In the genomic region with DNA sequence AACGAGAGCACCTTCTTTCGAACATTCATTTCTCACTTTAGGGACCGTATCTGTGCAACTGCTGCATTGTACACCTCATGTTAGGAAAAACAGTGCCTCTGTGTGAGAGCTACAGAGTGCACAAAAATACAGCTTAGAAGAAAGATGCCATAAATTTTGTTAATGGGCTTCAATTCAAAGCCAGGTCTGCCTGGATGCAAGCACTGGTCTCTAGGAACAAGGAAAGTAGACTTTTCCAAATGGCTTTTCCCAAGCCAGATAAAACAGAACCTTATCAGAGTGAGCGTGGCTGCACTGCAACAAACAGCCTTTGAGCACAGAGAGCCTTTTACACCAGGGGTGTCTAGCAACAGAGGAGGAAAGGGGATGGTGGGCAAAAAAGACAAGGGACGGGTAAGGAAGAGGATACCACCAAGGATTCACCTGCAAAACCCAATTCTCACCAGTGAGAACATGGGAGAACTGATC, we compare ENCODE assay signal across 17 cellular contexts. TPM values are rescaled to one million over a fixed set of nuclear protein-coding genes. Genes with fewer than 3 reads are reported as not detected.
DNase-seq lines count a peak whose midpoint lies in the region; ATAC-seq and TF ChIP-seq lines count a peak whose summit lies in the region.
"Had no signal": no experiment of that assay in that cellular context is flagged by ENCODE, and none has a peak within 500 bp of the region (broad histone marks: within the 10 kb centered on the region; RNA-seq: fewer than 3 reads in every experiment).

No MANE protein-coding gene starts in this region.

- no peaks in the 10 kb centered on the region for H4K20me1 ChIP-seq in PC-3 (ENCODE audit: low read length)

- no TSS peak for BruUV-seq in PC-3 (replicated peaks; lab: Mats Ljungman, UMichigan)

- TF ChIP-seq CTCF in PC-3 (conservative IDR thresholded peaks at IDR 0.05; ENCODE audit: low read depth, low read length) (no peak), brain (conservative IDR thresholded peaks at IDR 0.05) (no peak), type B pancreatic cell (conservative IDR thresholded peaks at IDR 0.05) (no peak)

- no peak overlapping the region for H2AFZ ChIP-seq in PC-3 (ENCODE audit: low read length)

- peaks cover 70% of the 10 kb centered on the region for H3K36me3 Mint-ChIP-seq in brain
- H3K36me3 Mint-ChIP-seq in type B pancreatic cell: peaks cover 27% of the 10 kb centered on the region
- no peaks in the 10 kb centered on the region for H3K36me3 Mint-ChIP-seq in activated T-helper 2 cell treated with anti-CD3 and anti-CD28 coated beads, Interferon-gamma antibody, Interleukin-2, Interleukin-4, amounts not matched to agents 10 μg/mL and 5 μg/mL and 100 μg/mL, durations not matched to agents 14 hours and 24 hours and 36 hours (ENCODE audit: low read depth)
- H3K36me3 Mint-ChIP-seq in activated naive CD4-positive, alpha-beta T cell treated with anti-CD3 and anti-CD28 coated beads, Interleukin-2, amount 50 U/mL, for 72 hours: no peaks in the 10 kb centered on the region
- H3K36me3 Mint-ChIP-seq: CD8-positive, alpha-beta memory T cell had no signal

- H3K27ac Mint-ChIP-seq in brain: peak overlapping the region; percentile 27 to 96 (median 92)
- H3K27ac Mint-ChIP-seq in type B pancreatic cell: peak overlapping the region; percentile 84
- no peak overlapping the region for H3K27ac Mint-ChIP-seq in activated T-helper 2 cell treated with anti-CD3 and anti-CD28 coated beads, Interferon-gamma antibody, Interleukin-2, Interleukin-4, amounts not matched to agents 10 μg/mL and 5 μg/mL and 100 μg/mL, durations not matched to agents 14 hours and 24 hours and 36 hours
- H3K27ac Mint-ChIP-seq in activated naive CD4-positive, alpha-beta T cell treated with anti-CD3 and anti-CD28 coated beads, Interleukin-2, amount 50 U/mL, for 72 hours: no peak overlapping the region
- H3K27ac Mint-ChIP-seq: CD8-positive, alpha-beta memory T cell had no signal

- DNase-seq in PC-3 (no peak), type B pancreatic cell (ENCODE audit: extremely low spot score, unreplicated experiment) (no peak)
- DNase-seq in activated T-helper 2 cell treated with anti-CD3 and anti-CD28 coated beads, Interferon-gamma antibody, Interleukin-2, Interleukin-4, amounts not matched to agents 10 μg/mL and 5 μg/mL and 100 μg/mL, durations not matched to agents 14 hours and 24 hours and 36 hours (ENCODE audit: low spot score): no peak
- no peak for DNase-seq in activated naive CD4-positive, alpha-beta T cell treated with anti-CD3 and anti-CD28 coated beads, Interleukin-2, amount 50 U/mL, for 72 hours (ENCODE audit: low spot score in 2 of 2)
- DNase-seq: CD8-positive, alpha-beta memory T cell; DMS 273 treated with DMSO at 0.1 percent for 48 hours; H7; MV-4-11; NCI-H1436 treated with DMSO at 0.1 percent for 48 hours; NCI-H524 treated with DMSO at 0.1 percent for 48 hours; SHP77 had no signal

- no peaks in the 10 kb centered on the region for H3K79me2 ChIP-seq in PC-3 (ENCODE audit: low read length)

- H3K9ac ChIP-seq in PC-3 (ENCODE audit: low read length) (peak overlapping the region; percentile 26; the same call in 1 of the 2 replicates), mucosa of stomach (ENCODE audit: low read length) (peak overlapping the region; percentile 45)
- H3K9ac ChIP-seq: BLaER1 had no signal

- no peaks in the 10 kb centered on the region for H3K9me2 ChIP-seq in PC-3 (replicated peaks; ENCODE audit: low read length)

- peaks cover 2 to 14% (median 7%) of the 10 kb centered on the region in 5 experiments for H3K9me3 Mint-ChIP-seq in brain
- H3K9me3 Mint-ChIP-seq in type B pancreatic cell: no peaks in the 10 kb centered on the region
- no peaks in the 10 kb centered on the region for H3K9me3 Mint-ChIP-seq in activated T-helper 2 cell treated with anti-CD3 and anti-CD28 coated beads, Interferon-gamma antibody, Interleukin-2, Interleukin-4, amounts not matched to agents 10 μg/mL and 5 μg/mL and 100 μg/mL, durations not matched to agents 14 hours and 24 hours and 36 hours
- no peaks in the 10 kb centered on the region for H3K9me3 Mint-ChIP-seq in activated naive CD4-positive, alpha-beta T cell treated with anti-CD3 and anti-CD28 coated beads, Interleukin-2, amount 50 U/mL, for 72 hours
- H3K9me3 Mint-ChIP-seq: CD8-positive, alpha-beta memory T cell had no signal

- peak overlapping the region; percentile 64 for H3K4me2 ChIP-seq in PC-3 (ENCODE audit: low read length)
- H3K4me2 ChIP-seq: BLaER1 had no signal

- peak overlapping the region; percentile 74 for H3K27ac ChIP-seq in PC-3 (ENCODE audit: low read length)
- H3K27ac ChIP-seq: BLaER1 had no signal

- H3K4me3 Mint-ChIP-seq in brain (peak overlapping the region in 3 of 5 experiments; percentile 61 to 70 (median 67)), type B pancreatic cell (peak overlapping the region; percentile 53)
- H3K4me3 Mint-ChIP-seq in activated T-helper 2 cell treated with anti-CD3 and anti-CD28 coated beads, Interferon-gamma antibody, Interleukin-2, Interleukin-4, amounts not matched to agents 10 μg/mL and 5 μg/mL and 100 μg/mL, durations not matched to agents 14 hours and 24 hours and 36 hours (ENCODE audit: low read depth): no peak overlapping the region
- H3K4me3 Mint-ChIP-seq: CD8-positive, alpha-beta memory T cell had no signal

- CTCF ChIA-PET in PC-3 (lab: Charles Lee): no interaction called here

- no peaks in the 10 kb centered on the region for H3K27me3 ChIP-seq in PC-3 (ENCODE audit: low read length)
- H3K27me3 ChIP-seq in mucosa of stomach (ENCODE audit: control insufficient read depth, insufficient read depth, low read length): no peaks in the 10 kb centered on the region
- H3K27me3 ChIP-seq: BLaER1 had no signal

- H3K9me3 ChIP-seq in PC-3 (ENCODE audit: low read length) (no peaks in the 10 kb centered on the region), mucosa of stomach (ENCODE audit: control insufficient read depth, low read length) (no peaks in the 10 kb centered on the region)
- H3K9me3 ChIP-seq: BLaER1 had no signal

- POLR2A ChIA-PET in PC-3 (lab: Charles Lee; ENCODE audit: unreplicated experiment): no interaction called here

- intact Hi-C loops in PC-3 (cut with micrococcal nuclease): no loop called here
- intact Hi-C loops in activated T-helper 2 cell treated with anti-CD3 and anti-CD28 coated beads, Interferon-gamma antibody, Interleukin-2, Interleukin-4, amounts not matched to agents 10 μg/mL and 5 μg/mL and 100 μg/mL, durations not matched to agents 14 hours and 24 hours and 36 hours (cut with micrococcal nuclease): no loop called here

- H3K4me1 ChIP-seq in PC-3 (ENCODE audit: insufficient read depth, low read length): peaks cover 17% of the 10 kb centered on the region
- H3K4me1 ChIP-seq in mucosa of stomach (ENCODE audit: control insufficient read depth, insufficient read depth, low read length): peaks cover 53% of the 10 kb centered on the region
- H3K4me1 ChIP-seq: BLaER1 had no signal

- H3K4me3 ChIP-seq in PC-3 (ENCODE audit: low read length) (no peak overlapping the region; the same call in 1 of the 2 replicates), mucosa of stomach (ENCODE audit: low read length) (no peak overlapping the region)
- H3K4me3 ChIP-seq: BLaER1 had no signal

- no peaks in the 10 kb centered on the region for H3K36me3 ChIP-seq in PC-3 (ENCODE audit: low read depth, low read length)
- no peaks in the 10 kb centered on the region for H3K36me3 ChIP-seq in mucosa of stomach (ENCODE audit: control insufficient read depth, insufficient read depth, low read length)

- H3K27me3 Mint-ChIP-seq in brain: no peaks in the 10 kb centered on the region
- H3K27me3 Mint-ChIP-seq in type B pancreatic cell: no peaks in the 10 kb centered on the region
- H3K27me3 Mint-ChIP-seq in activated T-helper 2 cell treated with anti-CD3 and anti-CD28 coated beads, Interferon-gamma antibody, Interleukin-2, Interleukin-4, amounts not matched to agents 10 μg/mL and 5 μg/mL and 100 μg/mL, durations not matched to agents 14 hours and 24 hours and 36 hours (ENCODE audit: low read depth): no peaks in the 10 kb centered on the region

- no peaks in the 10 kb centered on the region for H3F3A ChIP-seq in PC-3 (ENCODE audit: low read length, unreplicated experiment)

- H3K4me1 Mint-ChIP-seq in brain: peaks cover 42% of the 10 kb centered on the region
- H3K4me1 Mint-ChIP-seq in type B pancreatic cell (ENCODE audit: unreplicated experiment): peaks cover 30% of the 10 kb centered on the region
- peaks cover 6% of the 10 kb centered on the region for H3K4me1 Mint-ChIP-seq in activated T-helper 2 cell treated with anti-CD3 and anti-CD28 coated beads, Interferon-gamma antibody, Interleukin-2, Interleukin-4, amounts not matched to agents 10 μg/mL and 5 μg/mL and 100 μg/mL, durations not matched to agents 14 hours and 24 hours and 36 hours (ENCODE audit: low read depth)

- ATAC-seq in PC-3: no peak; the same call in none of the 2 replicates
- no peak for ATAC-seq in HG03460 (IDR thresholded peaks at IDR 0.05; ENCODE audit: unreplicated experiment)
- ATAC-seq in activated naive CD4-positive, alpha-beta T cell treated with anti-CD3 and anti-CD28 coated beads, Interleukin-2, amount 50 U/mL, for 72 hours: no peak
- no peak for ATAC-seq in GM21529 (IDR thresholded peaks at IDR 0.05; ENCODE audit: unreplicated experiment)
- ATAC-seq: SK-N-SH treated with all-trans-retinoic acid at 6 μM for 48 hours had no signal

RNA-seq across cellular contexts. Expression of gene GOLM1, which starts 19.2 kb away (rescaled TPM):
- total RNA-seq in PC-3 (2014; rRNA removed) (55.8 and 56.2 TPM in 2 replicates), type B pancreatic cell (ENCODE audit: low replicate concordance) (149 and 178 TPM in 2 replicates)
- polyA plus RNA-seq in brain (ENCODE audit: insufficient read depth, low read depth, low replicate concordance): 215 TPM
- total RNA-seq in activated T-helper 2 cell treated with anti-CD3 and anti-CD28 coated beads, Interferon-gamma antibody, Interleukin-2, Interleukin-4, amounts not matched to agents 10 μg/mL and 5 μg/mL and 100 μg/mL, durations not matched to agents 14 hours and 24 hours and 36 hours: 7.9 and 11.5 TPM in 2 replicates
- total RNA-seq in activated naive CD4-positive, alpha-beta T cell treated with anti-CD3 and anti-CD28 coated beads, Interleukin-2, amount 50 U/mL, for 72 hours: 1 to 10 TPM in 1 of 2 donors, under 1 TPM in 1; 0.87 to 3.5 TPM

Comparison
In these comparisons a context has a peak if more than half of its experiments do, and no peak if none do; other contexts are left out.
1. H3K27ac Mint-ChIP-seq: peak in brain (5 of 5) and type B pancreatic cell (single experiment); none in activated T-helper 2 cell treated with anti-CD3 and anti-CD28 coated beads, Interferon-gamma antibody, Interleukin-2, Interleukin-4, amounts not matched to agents 10 μg/mL and 5 μg/mL and 100 μg/mL, durations not matched to agents 14 hours and 24 hours and 36 hours (single experiment) and activated naive CD4-positive, alpha-beta T cell treated with anti-CD3 and anti-CD28 coated beads, Interleukin-2, amount 50 U/mL, for 72 hours (0 of 2).